Comparison of ENCODE assay signal across 26 cellular contexts in genomic region chr2:115174651-115175050, GRCh38.
"Had no signal": no experiment of that assay in that cellular context is flagged by ENCODE, and none has a peak within 500 bp of the region (broad histone marks: within the 10 kb centered on the region; RNA-seq: fewer than 3 reads in every experiment).

No MANE protein-coding gene starts in this region.

- DNase-seq: activated B cell treated with CpG ODN at 0.5 μM for 24 hours; activated CD4-positive, alpha-beta memory T cell treated with anti-CD3 and anti-CD28 coated beads for 36 hours; activated CD4-positive, alpha-beta T cell treated with anti-CD3 and anti-CD28 coated beads for 4 hours; activated CD4-positive, alpha-beta T cell treated with anti-CD3 and anti-CD28 coated beads, Interleukin-2, amount 10 ng/mL, durations not matched to agents 24 days and 14 days; activated CD4-positive, alpha-beta T cell treated with anti-CD3 and anti-CD28 coated beads, Interleukin-2, amount 50 U/mL, for 1 hour; activated CD4-positive, alpha-beta T cell treated with anti-CD3 and anti-CD28 coated beads, Interleukin-2, amount 50 U/mL, for 4 hours; activated CD4-positive, CD25-positive, alpha-beta regulatory T cell treated with anti-CD3 and anti-CD28 coated beads, Interleukin-2, amount 50 U/mL, for 72 hours; activated CD8-positive, alpha-beta memory T cell treated with anti-CD3 and anti-CD28 coated beads, Interleukin-2, amount 50 U/mL, for 4 hours; activated CD8-positive, alpha-beta T cell treated with anti-CD3 and anti-CD28 coated beads for 36 hours; activated effector memory CD4-positive, alpha-beta T cell treated with Interleukin-2 at 50 U/mL for 16 hours; activated gamma-delta T cell; activated naive CD4-positive, alpha-beta T cell treated with anti-CD3 and anti-CD28 coated beads, Interleukin-2, amount 10 ng/mL, durations not matched to agents 7 days and 5 days; activated naive CD4-positive, alpha-beta T cell treated with Interleukin-2 at 50 U/mL for 16 hours; activated naive CD8-positive, alpha-beta T cell treated with anti-CD3 and anti-CD28 coated beads, Interleukin-2, amount 10 ng/mL, durations not matched to agents 7 days and 5 days; activated naive CD8-positive, alpha-beta T cell treated with anti-CD3 and anti-CD28 coated beads, Interleukin-2, amount 50 U/mL, for 24 hours; activated T-cell treated with anti-CD3 and anti-CD28 coated beads, Interleukin-2, amount 50 U/mL, for 24 hours; activated T-cell treated with anti-CD3 and anti-CD28 coated beads, Interleukin-2, amount 50 U/mL, for 48 hours; amygdala; anterior cingulate cortex; brain microvascular endothelial cell; central memory CD4-positive, alpha-beta T cell; T-helper 2 cell; T-helper 9 cell had no signal

- H3K9me3 ChIP-seq: ascending aorta, breast epithelium had no signal

- H3K27ac ChIP-seq: ascending aorta, brain microvascular endothelial cell, breast epithelium, VCaP had no signal

- ATAC-seq: activated CD8-positive, alpha-beta T cell treated with anti-CD3 and anti-CD28 coated beads for 36 hours; activated naive CD8-positive, alpha-beta T cell treated with anti-CD3 and anti-CD28 coated beads, Interleukin-2, amount 50 U/mL, for 24 hours had no signal

- H3K27me3 ChIP-seq: ascending aorta, brain microvascular endothelial cell, breast epithelium had no signal

- H3K4me1 ChIP-seq: ascending aorta, breast epithelium had no signal

- H3K36me3 ChIP-seq: ascending aorta, brain microvascular endothelial cell, breast epithelium had no signal

- H3K4me3 ChIP-seq: ascending aorta, breast epithelium had no signal
